Comparison of ENCODE assay signal across 8 cellular contexts in the genomic region with DNA sequence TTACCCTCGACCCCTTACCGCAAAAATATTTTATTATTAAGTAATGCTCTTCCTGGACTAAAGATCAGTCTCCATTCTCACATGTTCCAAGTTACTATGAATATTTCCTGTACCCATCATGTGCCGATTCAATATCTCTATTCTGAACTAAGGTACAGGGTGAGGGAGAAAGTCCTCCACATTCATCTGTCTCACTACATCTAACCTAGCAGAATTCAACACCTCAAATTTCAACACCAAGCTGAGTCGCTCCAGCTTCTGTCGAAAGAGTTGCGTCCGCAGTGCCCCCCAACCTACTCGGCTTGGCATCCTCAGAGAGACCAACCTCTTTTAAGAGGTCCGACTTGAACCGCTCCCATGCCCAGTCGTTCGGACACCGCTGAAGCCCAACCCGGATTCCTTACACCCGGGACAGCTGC. TPM values are rescaled to one million over a fixed set of nuclear protein-coding genes. Genes with fewer than 3 reads are reported as not detected.
DNase-seq lines count a peak whose midpoint lies in the region; ATAC-seq, FAIRE-seq and TF ChIP-seq lines count a peak whose summit lies in the region.

No MANE protein-coding gene starts in this region.

- DNase-seq in GM12891 (ENCODE audit: insufficient read length, low spot score) (no peak), HFFc6 (peak; percentile 34), SK-N-SH (no peak), esophagus squamous epithelium (lab: John Stamatoyannopoulos, UW) (no peak), NCI-H1930 (lab: John Stamatoyannopoulos, UW) (no peak), NCI-H1417 treated with DMSO at 0.1 percent for 48 hours (lab: John Stamatoyannopoulos, UW) (no peak)
- no peak for DNase-seq in natural killer cell treated with Interleukin-12 subunit alpha and Interleukin-12 subunit beta and Interleukin-15 and Interleukin-18, amount 100 ng/mL, for 72 hours (ENCODE audit: low spot score)

- H3F3A ChIP-seq in SK-N-SH (replicated peaks; ENCODE audit: insufficient read depth): peaks cover 10% of the 10 kb centered on the region

- CTCF ChIA-PET in SK-N-SH (lab: Yijun Ruan, JAX): interaction anchor here (1.6 kb wide), 1 partner anchor 170 kb away, joined by 9 read pairs; no protein-coding TSS in a partner anchor

- H3K9me3 Mint-ChIP-seq in HFFc6: no peaks in the 10 kb centered on the region
- no peaks in the 10 kb centered on the region for H3K9me3 Mint-ChIP-seq in natural killer cell treated with Interleukin-12 subunit alpha and Interleukin-12 subunit beta and Interleukin-15 and Interleukin-18, amount 100 ng/mL, for 72 hours

- WGBS in SK-N-SH (ENCODE audit: low lambda C conversion rate): under 1% methylated on average over 15 of the region's 15 CpGs
- 1 to 2% methylated on average over 15 of the region's 15 CpGs for WGBS in esophagus squamous epithelium, 2 donors

- 0 out of 2 replicates have a peak, but pooled peaks cover 2% of the 10 kb centered on the region for H3K27me3 Mint-ChIP-seq in HFFc6 (ENCODE audit: insufficient read depth)
- no peaks in the 10 kb centered on the region for H3K27me3 Mint-ChIP-seq in natural killer cell treated with Interleukin-12 subunit alpha and Interleukin-12 subunit beta and Interleukin-15 and Interleukin-18, amount 100 ng/mL, for 72 hours

- no peak for TF ChIP-seq RAD21 in SK-N-SH (IDR thresholded peaks at IDR 0.05; ENCODE audit: low read length)

- H3K79me2 ChIP-seq in SK-N-SH (ENCODE audit: insufficient read depth): peaks cover 90% of the 10 kb centered on the region

- H3K9me3 ChIP-seq in SK-N-SH: no peaks in the 10 kb centered on the region
- H3K9me3 ChIP-seq in esophagus squamous epithelium: no peaks in the 10 kb centered on the region

- TF ChIP-seq EP300 in SK-N-SH (IDR thresholded peaks at IDR 0.05; ENCODE audit: borderline replicate concordance in 1 of 2, low read depth in 1 of 2, low read length in 1 of 2): no peak

- FAIRE-seq in GM12891 (lab: Jason Lieb, UNC): peak; percentile 75

- TF ChIP-seq CTCF in HFFc6 (IDR thresholded peaks at IDR 0.05): no peak
- no peak for TF ChIP-seq CTCF in SK-N-SH (IDR thresholded peaks at IDR 0.05)
- no peak for TF ChIP-seq CTCF in esophagus squamous epithelium (IDR thresholded peaks at IDR 0.05)

- POLR2A ChIA-PET in SK-N-SH (lab: Yijun Ruan, JAX): interaction anchor here (1.1 kb wide), 1 partner anchor 173 kb away, joined by 3 read pairs; a partner anchor contains a TSS

- H3K36me3 Mint-ChIP-seq in HFFc6 (ENCODE audit: low read depth): peaks cover 16% of the 10 kb centered on the region
- no peaks in the 10 kb centered on the region for H3K36me3 Mint-ChIP-seq in natural killer cell treated with Interleukin-12 subunit alpha and Interleukin-12 subunit beta and Interleukin-15 and Interleukin-18, amount 100 ng/mL, for 72 hours

- intact Hi-C loops in esophagus squamous epithelium (cut with DNase I): no loop called here

- H3K4me2 ChIP-seq in SK-N-SH: peak overlapping the region; percentile 83

- peaks cover 55% of the 10 kb centered on the region for H3K4me1 Mint-ChIP-seq in HFFc6 (ENCODE audit: low read depth)
- peaks cover 40 to 41% of the 10 kb centered on the region in 2 donors for H3K4me1 Mint-ChIP-seq in natural killer cell treated with Interleukin-12 subunit alpha and Interleukin-12 subunit beta and Interleukin-15 and Interleukin-18, amount 100 ng/mL, for 72 hours (ENCODE audit: low read depth in 2 of 2)

- H3K4me1 ChIP-seq in SK-N-SH (ENCODE audit: control insufficient read depth in 1 of 2, insufficient read depth in 2 of 2, low read depth in 1 of 2, low read length in 1 of 2) (peaks cover 3 to 6% of the 10 kb centered on the region in 2 experiments; a peak in 2 of 4 replicates), esophagus squamous epithelium (peaks cover 17 to 62% (median 24%) of the 10 kb centered on the region in 3 donors)

- peak overlapping the region; percentile 79 for H3K9ac ChIP-seq in SK-N-SH

- peak overlapping the region; percentile 85 to 98 for H3K4me3 ChIP-seq in SK-N-SH (ENCODE audit: low read depth in 2 of 2, low read length in 1 of 2)
- peak overlapping the region; percentile 76 to 95 (median 94) for H3K4me3 ChIP-seq in esophagus squamous epithelium

- peak overlapping the region; percentile 98 for H3K4me3 Mint-ChIP-seq in HFFc6
- peak overlapping the region; percentile 97 for H3K4me3 Mint-ChIP-seq in natural killer cell treated with Interleukin-12 subunit alpha and Interleukin-12 subunit beta and Interleukin-15 and Interleukin-18, amount 100 ng/mL, for 72 hours

- TF ChIP-seq POLR2A in GM12891 (IDR thresholded peaks at IDR 0.05; ENCODE audit: low read depth, low read length): no peak
- peak in 1 of 4 donors; percentile 5 for TF ChIP-seq POLR2A in esophagus squamous epithelium (IDR thresholded peaks at IDR 0.05)

- H4K20me1 ChIP-seq in SK-N-SH (ENCODE audit: insufficient read depth): no peaks in the 10 kb centered on the region; the same call in 1 of the 2 replicates

- H3K27ac Mint-ChIP-seq in HFFc6: peak overlapping the region; percentile 94
- peak overlapping the region; percentile 83 to 92 for H3K27ac Mint-ChIP-seq in natural killer cell treated with Interleukin-12 subunit alpha and Interleukin-12 subunit beta and Interleukin-15 and Interleukin-18, amount 100 ng/mL, for 72 hours

- H3K9me2 ChIP-seq in SK-N-SH: no peaks in the 10 kb centered on the region

- ATAC-seq in natural killer cell treated with Interleukin-12 subunit alpha and Interleukin-12 subunit beta and Interleukin-15 and Interleukin-18, amount 100 ng/mL, for 72 hours: no peak
- ATAC-seq in HG02623 (IDR thresholded peaks at IDR 0.05; ENCODE audit: unreplicated experiment): no peak

- H3K27me3 ChIP-seq in SK-N-SH (ENCODE audit: insufficient read depth) (no peaks in the 10 kb centered on the region), esophagus squamous epithelium (no peaks in the 10 kb centered on the region)

- peak overlapping the region; percentile 76 for H2AFZ ChIP-seq in SK-N-SH (ENCODE audit: low read depth)

- H3K27ac ChIP-seq in SK-N-SH (ENCODE audit: low read depth in 2 of 2, low read length in 1 of 2) (peak overlapping the region; percentile 85 to 93; a peak in 3 of 4 replicates), esophagus squamous epithelium (peak overlapping the region; percentile 87 to 96 (median 92))

- peaks cover 3 to 5% of the 10 kb centered on the region in 2 experiments for H3K36me3 ChIP-seq in SK-N-SH (replicated peaks in 1 of 2; ENCODE audit: control insufficient read depth in 1 of 2, insufficient read depth in 2 of 2, low read length in 1 of 2)
- H3K36me3 ChIP-seq in esophagus squamous epithelium: no peaks in the 10 kb centered on the region

TF ChIP-seq in GM12891, 5 proteins besides CTCF, POLR2A, EP300 and RAD21:
- TF ChIP-seq POLR2AphosphoS5 (IDR thresholded peaks at IDR 0.05; ENCODE audit: low read depth, low read length): no peak
- TF ChIP-seq PAX5 (IDR thresholded peaks at IDR 0.05; ENCODE audit: insufficient read depth, low read length, severe bottlenecking): no peak
- TF ChIP-seq TAF1 (IDR thresholded peaks at IDR 0.05; ENCODE audit: low read depth, low read length): no peak
- TF ChIP-seq SPI1 (IDR thresholded peaks at IDR 0.05; ENCODE audit: low read depth, low read length): no peak
- TF ChIP-seq POU2F2 (IDR thresholded peaks at IDR 0.05; ENCODE audit: low read depth, low read length): no peak

TF ChIP-seq in SK-N-SH, 30 proteins besides CTCF, POLR2A, EP300 and RAD21 (continues in another document):
- TF ChIP-seq, protein P1, sequence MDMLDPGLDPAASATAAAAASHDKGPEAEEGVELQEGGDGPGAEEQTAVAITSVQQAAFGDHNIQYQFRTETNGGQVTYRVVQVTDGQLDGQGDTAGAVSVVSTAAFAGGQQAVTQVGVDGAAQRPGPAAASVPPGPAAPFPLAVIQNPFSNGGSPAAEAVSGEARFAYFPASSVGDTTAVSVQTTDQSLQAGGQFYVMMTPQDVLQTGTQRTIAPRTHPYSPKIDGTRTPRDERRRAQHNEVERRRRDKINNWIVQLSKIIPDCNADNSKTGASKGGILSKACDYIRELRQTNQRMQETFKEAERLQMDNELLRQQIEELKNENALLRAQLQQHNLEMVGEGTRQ (IDR thresholded peaks at IDR 0.05; ENCODE audit: borderline replicate concordance, low read depth, low read length): no peak
- TF ChIP-seq YY1 (IDR thresholded peaks at IDR 0.05; ENCODE audit: low read depth) (no peak), RXRA (IDR thresholded peaks at IDR 0.05; ENCODE audit: borderline replicate concordance, low read depth) (no peak), EZH2phosphoT487 (IDR thresholded peaks at IDR 0.05; ENCODE audit: borderline replicate concordance, low read depth) (no peak), GABPA (IDR thresholded peaks at IDR 0.05; ENCODE audit: low read depth) (no peak), SIN3A (IDR thresholded peaks at IDR 0.05; ENCODE audit: borderline replicate concordance, low read depth, low read length) (no peak), MXI1 (IDR thresholded peaks at IDR 0.05; ENCODE audit: low read depth, low read length) (no peak; the same call in 1 of the 2 replicates)
- TF ChIP-seq, protein P2, sequence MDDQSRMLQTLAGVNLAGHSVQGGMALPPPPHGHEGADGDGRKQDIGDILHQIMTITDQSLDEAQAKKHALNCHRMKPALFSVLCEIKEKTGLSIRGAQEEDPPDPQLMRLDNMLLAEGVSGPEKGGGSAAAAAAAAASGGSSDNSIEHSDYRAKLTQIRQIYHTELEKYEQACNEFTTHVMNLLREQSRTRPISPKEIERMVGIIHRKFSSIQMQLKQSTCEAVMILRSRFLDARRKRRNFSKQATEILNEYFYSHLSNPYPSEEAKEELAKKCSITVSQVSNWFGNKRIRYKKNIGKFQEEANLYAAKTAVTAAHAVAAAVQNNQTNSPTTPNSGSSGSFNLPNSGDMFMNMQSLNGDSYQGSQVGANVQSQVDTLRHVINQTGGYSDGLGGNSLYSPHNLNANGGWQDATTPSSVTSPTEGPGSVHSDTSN (IDR thresholded peaks at IDR 0.05): no peak

RNA-seq across cellular contexts. Expression of a gene that starts 1.0 kb away (rescaled TPM):
- polyA plus RNA-seq in GM12891 (2012; ENCODE audit: low read depth, missing spikeins): 14.3 TPM
- 10 to 100 TPM; 19.4 to 28.3 (median 22.4) TPM for total RNA-seq in HFFc6 (2021; fragmentation: NEBNext Ultra II Directional; extraction: Animal tissue kit (Norgen Biotek cat#: 25700))
- polyA plus RNA-seq in SK-N-SH (2012; rRNA removed): 4.5 and 5.3 TPM in 2 replicates
- 6.6 and 7.3 TPM in 2 replicates for polyA plus RNA-seq in SK-N-SH (2012; cell fraction: cytosol; rRNA removed)
- 4.2 and 5.1 TPM in 2 replicates for polyA plus RNA-seq in SK-N-SH (2012; cell fraction: nucleus; rRNA removed)
- 10 to 100 TPM; 19.8 to 29.9 (median 24.4) TPM for total RNA-seq in esophagus squamous epithelium
- total RNA-seq in natural killer cell treated with Interleukin-12 subunit alpha and Interleukin-12 subunit beta and Interleukin-15 and Interleukin-18, amount 100 ng/mL, for 72 hours: 10 to 100 TPM; 30.6 to 39.5 TPM

RNA-seq across cellular contexts. Expression of a gene that starts 1.3 kb away (rescaled TPM):
- polyA plus RNA-seq in GM12891 (2012; ENCODE audit: low read depth, missing spikeins): 9.3 TPM
- 10 to 100 TPM; 25.5 to 30.8 (median 28.7) TPM for total RNA-seq in HFFc6 (2021; fragmentation: NEBNext Ultra II Directional; extraction: Animal tissue kit (Norgen Biotek cat#: 25700))
- polyA plus RNA-seq in SK-N-SH (2012; rRNA removed): 5.5 and 8.2 TPM in 2 replicates
- 7.7 and 9.5 TPM in 2 replicates for polyA plus RNA-seq in SK-N-SH (2012; cell fraction: cytosol; rRNA removed)
- 8.8 and 15.0 TPM in 2 replicates for polyA plus RNA-seq in SK-N-SH (2012; cell fraction: nucleus; rRNA removed)
- total RNA-seq in esophagus squamous epithelium: 10 to 100 TPM in 3 of 4 donors, 1 to 10 TPM in 1; 8.6 to 27.5 (median 14.1) TPM
- 10 to 100 TPM; 32.3 to 33.9 TPM for total RNA-seq in natural killer cell treated with Interleukin-12 subunit alpha and Interleukin-12 subunit beta and Interleukin-15 and Interleukin-18, amount 100 ng/mL, for 72 hours
